In genomic region chr14:29926701-29927595, GRCh38 we compare ENCODE assay signal across 8 cellular contexts. TPM values are rescaled to one million over a fixed set of nuclear protein-coding genes. Genes with fewer than 3 reads are reported as not detected.
DNase-seq lines count a peak whose midpoint lies in the region; ATAC-seq and TF ChIP-seq lines count a peak whose summit lies in the region.

No MANE protein-coding gene starts in this region.

- H3K4me3 ChIP-seq in coronary artery (peak overlapping the region; percentile 93), spleen (peak overlapping the region; percentile 36 to 83 (median 59))

- intact Hi-C loops in spleen (cut with DNase I; ENCODE audit: low total_unique reads): no loop called here

- no peaks in the 10 kb centered on the region for H3K36me3 ChIP-seq in spleen

- 1 to 6% (median 2%) methylated on average over 45 to 82 of the region's 82 CpGs for WGBS in spleen, 5 donors

- no peaks in the 10 kb centered on the region for H3K9me3 ChIP-seq in spleen

- ATAC-seq in HG02610 (IDR thresholded peaks at IDR 0.05; ENCODE audit: unreplicated experiment): peak; percentile 45

- DNase-seq in NCI-H2196 (lab: John Stamatoyannopoulos, UW; ENCODE audit: unreplicated experiment) (peak; percentile 33), NCI-H2196 treated with DMSO at 0.1 percent for 48 hours (lab: John Stamatoyannopoulos, UW; ENCODE audit: unreplicated experiment) (no peak), NCI-H748 treated with DMSO at 0.1 percent for 48 hours (lab: John Stamatoyannopoulos, UW) (peak; percentile 11), coronary artery (ENCODE audit: low spot score) (peak; percentile 76), kidney tubule cell (ENCODE audit: low spot score) (peak; percentile 69), spleen (peak; percentile 80)
- DNase-seq in stimulated activated CD4-positive, alpha-beta T cell treated with anti-CD3 and anti-CD28 coated beads, Interleukin-1b, Interleukin-23, amount 100 ng/mL, for 48 hours: no peak

- TF ChIP-seq POLR2A in spleen (IDR thresholded peaks at IDR 0.05): no peak

- peak overlapping the region; percentile 76 to 92 for H3K27ac ChIP-seq in coronary artery
- H3K27ac ChIP-seq in spleen: peak overlapping the region in 7 of 8 donors; percentile 25 to 73 (median 61)

- peaks cover 0 to 51% (median 12%) of the 10 kb centered on the region in 7 donors for H3K27me3 ChIP-seq in spleen (replicated peaks in 1 of 7)

- TF ChIP-seq CTCF in coronary artery (IDR thresholded peaks at IDR 0.05) (no peak), spleen (IDR thresholded peaks at IDR 0.05 in 8 of 11, conservative IDR thresholded peaks at IDR 0.05 in 3 of 11) (peak in 1 of 11 experiments; percentile 12)

- H3K4me1 ChIP-seq in spleen: peaks cover 0 to 21% (median 12%) of the 10 kb centered on the region in 6 donors

RNA-seq across cellular contexts. Expression of gene PRKD1, which starts 0.7 kb away (rescaled TPM):
- 1 to 10 TPM; 2.1 to 8.9 (median 5.2) TPM for total RNA-seq in spleen
- 1 to 10 TPM; 1.0 to 1.8 (median 1.5) TPM for polyA plus RNA-seq in spleen

Comparison
In these comparisons a context has a peak if more than half of its experiments do, and no peak if none do; other contexts are left out.
1. DNase-seq: peak in NCI-H2196 (single experiment), NCI-H748 treated with DMSO at 0.1 percent for 48 hours (single experiment), coronary artery (single experiment), kidney tubule cell (single experiment) and spleen (single experiment); none in NCI-H2196 treated with DMSO at 0.1 percent for 48 hours (single experiment) and stimulated activated CD4-positive, alpha-beta T cell treated with anti-CD3 and anti-CD28 coated beads, Interleukin-1b, Interleukin-23, amount 100 ng/mL, for 48 hours (single experiment).